33 cellular contexts compared by ENCODE assay signal in genomic region chr4:11790230-11790629, GRCh38.
A peak's percentile ranks its signal among the peaks of the same experiment; 100 is the strongest.
DNase-seq lines count a peak whose midpoint lies in the region; ATAC-seq, FAIRE-seq and TF ChIP-seq lines count a peak whose summit lies in the region.
"Had no signal": no experiment of that assay in that cellular context is flagged by ENCODE, and none has a peak within 500 bp of the region (broad histone marks: within the 10 kb centered on the region; RNA-seq: fewer than 3 reads in every experiment).

No MANE protein-coding gene starts in this region.

- no peak for TF ChIP-seq RAD21 in HepG2 (CRISPR knock-in tag; IDR thresholded peaks at IDR 0.05)

- POLR2A ChIA-PET in HepG2 (lab: Yijun Ruan, JAX) = no interaction called here

- intact Hi-C loops in HepG2 (cut with micrococcal nuclease; ENCODE audit: unreplicated experiment) (no loop called here), right lobe of liver (cut with DNase I) (no loop called here), sigmoid colon (cut with DNase I) (no loop called here)

- ATAC-seq in HepG2 (no peak), right lobe of liver (no peak), foreskin keratinocyte (peak; percentile 41)
- ATAC-seq: A549; CD8-positive, alpha-beta T cell had no signal

- TF ChIP-seq POLR2A in HepG2 (IDR thresholded peaks at IDR 0.05; ENCODE audit: insufficient read depth in 1 of 2, low read depth in 2 of 2, low read length in 2 of 2) (no peak), right lobe of liver (IDR thresholded peaks at IDR 0.05) (no peak), sigmoid colon (IDR thresholded peaks at IDR 0.05) (no peak)

- H3K4me2 ChIP-seq in HepG2 (ENCODE audit: low read depth, low read length) = no peak overlapping the region
- H3K4me2 ChIP-seq: A549; BLaER1; BLaER1 treated with 17β-estradiol and CSF1 and Interleukin-3, amounts not matched to agents 10 nM and 100 nM had no signal

- no peak overlapping the region for H3K27ac ChIP-seq in HepG2 (ENCODE audit: extremely low read length, insufficient read depth, low read length)
- H3K27ac ChIP-seq in right lobe of liver = no peak overlapping the region
- no peak overlapping the region for H3K27ac ChIP-seq in foreskin keratinocyte
- H3K27ac ChIP-seq in sigmoid colon = no peak overlapping the region
- H3K27ac ChIP-seq in right atrium auricular region = no peak overlapping the region
- H3K27ac ChIP-seq: 22Rv1; A549; BLaER1; BLaER1 treated with 17β-estradiol and CSF1 and Interleukin-3, amounts not matched to agents 10 nM and 100 nM; C4-2B had no signal

- no peaks in the 10 kb centered on the region for H3K4me1 ChIP-seq in HepG2 (ENCODE audit: insufficient read depth, low read length)
- no peaks in the 10 kb centered on the region for H3K4me1 ChIP-seq in right lobe of liver
- H3K4me1 ChIP-seq in foreskin keratinocyte = no peaks in the 10 kb centered on the region
- no peaks in the 10 kb centered on the region for H3K4me1 ChIP-seq in sigmoid colon
- H3K4me1 ChIP-seq in right atrium auricular region = no peaks in the 10 kb centered on the region
- H3K4me1 ChIP-seq: A549, BE2C, Caco-2 had no signal

- in situ Hi-C loops in HepG2 (cut with HindIII; ENCODE audit: extremely low pct_ligation_motif_present, low pct_unique_long_range_greater_than_20kb) = no loop called here

- H3K9me3 ChIP-seq in HepG2 (ENCODE audit: low read length) (peaks cover 35% of the 10 kb centered on the region), right lobe of liver (no peaks in the 10 kb centered on the region), sigmoid colon (no peaks in the 10 kb centered on the region), right atrium auricular region (no peaks in the 10 kb centered on the region)
- H3K9me3 ChIP-seq: A549, BE2C, BLaER1, Caco-2 had no signal

- no peak for FAIRE-seq in HepG2 (lab: Jason Lieb, UNC)
- FAIRE-seq: A204.1, A549, D721Med had no signal

- H3K27me3 ChIP-seq in HepG2 (ENCODE audit: control insufficient read depth in 1 of 2, insufficient read depth in 2 of 2, low read length in 2 of 2) (no peaks in the 10 kb centered on the region), right lobe of liver (no peaks in the 10 kb centered on the region), foreskin keratinocyte (no peaks in the 10 kb centered on the region), sigmoid colon (no peaks in the 10 kb centered on the region), right atrium auricular region (no peaks in the 10 kb centered on the region)
- H3K27me3 ChIP-seq: BE2C; BLaER1; BLaER1 treated with 17β-estradiol and CSF1 and Interleukin-3, amounts not matched to agents 10 nM and 100 nM had no signal

- H3K4me3 ChIP-seq in HepG2 (replicated peaks in 1 of 3; ENCODE audit: insufficient read depth in 1 of 3, low read depth in 2 of 3, low read length in 3 of 3) (no peak overlapping the region), right lobe of liver (no peak overlapping the region), epithelial cell of esophagus (ENCODE audit: low read length) (no peak overlapping the region), sigmoid colon (no peak overlapping the region), right atrium auricular region (no peak overlapping the region)
- H3K4me3 ChIP-seq: A549; BLaER1; BLaER1 treated with 17β-estradiol and CSF1 and Interleukin-3, amounts not matched to agents 10 nM and 100 nM had no signal

- H3K36me3 ChIP-seq in HepG2 (replicated peaks in 1 of 2; ENCODE audit: control insufficient read depth in 1 of 2, insufficient read depth in 2 of 2, low read length in 2 of 2) (no peaks in the 10 kb centered on the region), right lobe of liver (no peaks in the 10 kb centered on the region), sigmoid colon (no peaks in the 10 kb centered on the region), right atrium auricular region (no peaks in the 10 kb centered on the region)
- H3K36me3 ChIP-seq: BE2C; BLaER1; BLaER1 treated with 17β-estradiol and CSF1 and Interleukin-3, amounts not matched to agents 10 nM and 100 nM had no signal

- no peak for DNase-seq in HepG2 (ENCODE audit: low spot score)
- no peak for DNase-seq in right lobe of liver
- DNase-seq in epithelial cell of esophagus (ENCODE audit: low read depth) = peak; percentile 16
- DNase-seq in foreskin keratinocyte = peak; percentile 39 to 54
- DNase-seq in sigmoid colon = no peak
- DNase-seq in right atrium auricular region (ENCODE audit: low spot score) = no peak
- DNase-seq: 8988T; ACHN; AML-193; BE2C; C1 segment of cervical spinal cord; Caco-2; Calu3; CD4-positive, alpha-beta memory T cell; CD4-positive, alpha-beta T cell; CD4-positive, CD25-positive, alpha-beta regulatory T cell; CD8-positive, alpha-beta memory T cell; CD8-positive, alpha-beta T cell; COR-L47; DMS 273 treated with DMSO at 0.1 percent for 48 hours; DMS153; DMS53; DMS79; DMS79 treated with DMSO at 0.1 percent for 48 hours; DND-41; EL had no signal

- no TSS peak for BruUV-seq in HepG2 (replicated peaks; lab: Mats Ljungman, UMichigan)

- TF ChIP-seq CTCF in HepG2 (CRISPR knock-in tag; IDR thresholded peaks at IDR 0.05) (no peak), right lobe of liver (IDR thresholded peaks at IDR 0.05) (no peak), epithelial cell of esophagus (IDR thresholded peaks at IDR 0.05; ENCODE audit: insufficient read depth, low read depth, low read length, missing control alignments) (no peak), foreskin keratinocyte (conservative IDR thresholded peaks at IDR 0.05) (no peak), sigmoid colon (IDR thresholded peaks at IDR 0.05) (no peak), right atrium auricular region (IDR thresholded peaks at IDR 0.05) (no peak)

- no peak overlapping the region for H3K9ac ChIP-seq in HepG2 (ENCODE audit: insufficient read depth, low read depth, low read length)
- H3K9ac ChIP-seq: BLaER1; BLaER1 treated with 17β-estradiol and CSF1 and Interleukin-3, amounts not matched to agents 10 nM and 100 nM had no signal

- no peak overlapping the region for H2AFZ ChIP-seq in HepG2 (ENCODE audit: low read length)

- CTCF ChIA-PET in HepG2 (lab: Yijun Ruan, JAX; ENCODE audit: low intra/inter-chr PET ratio, low total read pairs) = no interaction called here

- WGBS in HepG2 (ENCODE audit: low lambda C conversion rate) = 21% methylated on average over 4 of the region's 4 CpGs
- whole genome bisulfite sequencing in right lobe of liver (ENCODE audit: insufficient coverage, low coverage, low lambda C conversion rate, missing lambda C conversion rate) = 73% methylated on average over 4 of the region's 4 CpGs
- WGBS in sigmoid colon, 2 donors = 91 to 94% methylated on average over 4 of the region's 4 CpGs

- no peak for TF ChIP-seq EP300 in HepG2 (IDR thresholded peaks at IDR 0.05; ENCODE audit: low read depth in 2 of 2, low read length in 2 of 2)
- TF ChIP-seq EP300 in HepG2 (CRISPR knock-in tag; IDR thresholded peaks at IDR 0.05; ENCODE audit: borderline replicate concordance) = no peak
- no peak for TF ChIP-seq EP300 in sigmoid colon (IDR thresholded peaks at IDR 0.05)

- no peaks in the 10 kb centered on the region for H3K79me2 ChIP-seq in HepG2 (ENCODE audit: insufficient read depth, low read length)

- no peaks in the 10 kb centered on the region for H4K20me1 ChIP-seq in HepG2 (ENCODE audit: insufficient read depth, low read length)
- H4K20me1 ChIP-seq: BLaER1; BLaER1 treated with 17β-estradiol and CSF1 and Interleukin-3, amounts not matched to agents 10 nM and 100 nM had no signal

TF ChIP-seq in HepG2, 621 proteins besides CTCF, POLR2A, EP300 and RAD21:
- TF ChIP-seq CREB1 (IDR thresholded peaks at IDR 0.05) (peak; percentile 60), CREB1 (CRISPR knock-in tag; IDR thresholded peaks at IDR 0.05) (no peak), ZNF891 (CRISPR knock-in tag; IDR thresholded peaks at IDR 0.05) (no peak)

Comparison
In these comparisons a context has a peak if more than half of its experiments do, and no peak if none do; other contexts are left out.
1. DNase-seq: peak in epithelial cell of esophagus (single experiment) and foreskin keratinocyte (2 of 2); none in HepG2 (single experiment), right lobe of liver (0 of 3), sigmoid colon (single experiment) and right atrium auricular region (single experiment).